ENCODE assay signal across 8 cellular contexts in the genomic region with DNA sequence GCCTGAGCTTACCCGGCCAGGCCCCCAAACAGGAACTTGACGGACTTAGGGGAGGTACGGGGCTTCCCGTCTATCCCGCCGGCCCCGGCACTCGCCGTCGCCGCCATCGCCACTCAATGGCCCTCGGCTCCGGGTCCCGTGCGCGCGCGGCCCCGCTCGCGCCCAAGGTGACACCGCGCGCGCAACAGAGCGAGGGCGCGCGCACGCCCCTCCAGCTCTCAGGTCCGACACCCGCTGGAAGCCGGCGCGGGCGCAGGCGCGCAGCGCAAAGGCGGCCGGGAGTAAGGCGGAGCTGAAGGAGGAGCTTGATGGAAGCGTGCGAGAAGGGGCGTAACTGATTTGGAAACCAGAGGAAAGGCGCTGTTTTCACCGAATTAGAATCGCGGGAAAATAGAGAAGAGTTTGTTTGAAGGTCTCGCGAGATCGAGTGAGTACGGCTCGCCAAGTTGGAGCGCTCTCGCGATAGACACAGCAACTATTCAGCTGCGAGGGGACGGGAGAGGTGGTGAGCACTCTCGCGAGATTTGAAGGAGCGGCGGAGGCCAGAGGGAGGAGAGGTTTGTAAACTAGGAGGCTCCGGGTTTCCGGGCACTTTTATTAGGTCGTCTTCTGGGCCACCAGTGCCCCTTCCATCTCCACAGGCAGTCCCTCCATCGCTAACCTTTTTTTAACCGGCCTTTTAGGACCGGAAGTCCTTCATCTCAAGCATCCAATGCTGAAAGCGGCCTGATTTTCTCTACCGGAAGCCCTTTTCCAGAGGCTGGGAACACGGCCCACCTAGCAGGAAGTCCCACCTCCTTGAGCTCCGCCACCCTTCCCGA. TPM values are rescaled to one million over a fixed set of nuclear protein-coding genes. Genes with fewer than 3 reads are reported as not detected.
DNase-seq lines count a peak whose midpoint lies in the region; ATAC-seq and TF ChIP-seq lines count a peak whose summit lies in the region.

TSS of gene RNF167 (plus strand) at position 465 of the 821 bp plus-strand sequence. CDS start 642 bp downstream, outside the sequence.
TSS of gene SLC25A11 (minus strand) at position 243 of the 821 bp plus-strand sequence. CDS start at position 107, 136 bp downstream.

- in situ Hi-C loops in KBM-7 (cut with MboI; ENCODE audit: low pct_unique_long_range_greater_than_20kb, low sequenced_read_pairs): no loop called here

- no peaks in the 10 kb centered on the region for H3K9me3 Mint-ChIP-seq in activated T-cell treated with anti-CD3 and anti-CD28 coated beads, Interleukin-2, amount 50 U/mL, for 24 hours

- H3K36me3 Mint-ChIP-seq in activated T-cell treated with anti-CD3 and anti-CD28 coated beads, Interleukin-2, amount 50 U/mL, for 24 hours (ENCODE audit: low read depth): peaks cover 95% of the 10 kb centered on the region

- peak within 1 kb of the TSS; percentile 93 for H3K4me3 ChIP-seq in epithelial cell of proximal tubule (ENCODE audit: low read depth, low read length)

- H3K4me1 Mint-ChIP-seq in activated T-cell treated with anti-CD3 and anti-CD28 coated beads, Interleukin-2, amount 50 U/mL, for 24 hours (ENCODE audit: low read depth): peaks cover 61% of the 10 kb centered on the region

- DNase-seq in DMS153 treated with DMSO at 0.1 percent for 48 hours (lab: John Stamatoyannopoulos, UW; ENCODE audit: unreplicated experiment) (peak; percentile 85), KBM-7 (peak; percentile 99), epithelial cell of proximal tubule (ENCODE audit: low read depth) (peak; percentile 98), mucosa of gallbladder (ENCODE audit: low spot score) (peak; percentile 97)
- peak; percentile 97 for DNase-seq in activated T-cell treated with anti-CD3 and anti-CD28 coated beads, Interleukin-2, amount 50 U/mL, for 24 hours
- DNase-seq in stimulated activated CD8-positive, alpha-beta memory T cell treated with anti-CD3 and anti-CD28 coated beads, Interleukin-4, amount 100 ng/mL, for 4 hours (ENCODE audit: low read depth in 2 of 2, low spot score in 1 of 2): peak; percentile 79 to 91

- peak within 1 kb of the TSS; percentile 94 for H3K4me3 Mint-ChIP-seq in activated T-cell treated with anti-CD3 and anti-CD28 coated beads, Interleukin-2, amount 50 U/mL, for 24 hours

- peak; percentile 61 for ATAC-seq in GM21717 (IDR thresholded peaks at IDR 0.05; ENCODE audit: unreplicated experiment)

- no peaks in the 10 kb centered on the region for H3K27me3 Mint-ChIP-seq in activated T-cell treated with anti-CD3 and anti-CD28 coated beads, Interleukin-2, amount 50 U/mL, for 24 hours

- TF ChIP-seq CTCF in epithelial cell of proximal tubule (conservative IDR thresholded peaks at IDR 0.05; ENCODE audit: low read depth, low read length): no peak

- peak within 1 kb of the TSS; percentile 98 for H3K27ac Mint-ChIP-seq in activated T-cell treated with anti-CD3 and anti-CD28 coated beads, Interleukin-2, amount 50 U/mL, for 24 hours

TF ChIP-seq in PFSK-1, 5 proteins besides CTCF, POLR2A, EP300 and RAD21:
- TF ChIP-seq REST (IDR thresholded peaks at IDR 0.05; ENCODE audit: insufficient read depth in 1 of 2, low read depth in 2 of 2, low read length in 2 of 2) (peak in 1 of 2 experiments; percentile 46; a peak in 1 of 4 replicates), FOXP2 (optimal IDR thresholded peaks at IDR 0.05; ENCODE audit: borderline replicate concordance, extremely low read depth, extremely low read length, insufficient read depth) (peak; percentile 85), SIN3A (IDR thresholded peaks at IDR 0.05; ENCODE audit: borderline replicate concordance, insufficient read depth, low read length) (peak; percentile 99; the same call in 1 of the 2 replicates), TAF1 (IDR thresholded peaks at IDR 0.05; ENCODE audit: borderline replicate concordance, insufficient read depth, low read length) (peak; percentile 85; the same call in 1 of the 2 replicates), POLR2AphosphoS5 (IDR thresholded peaks at IDR 0.05; ENCODE audit: low read depth, low read length) (peak; percentile 84)

RNA-seq across cellular contexts. Expression of gene RNF167, which starts in this region (rescaled TPM):
- 142 TPM for polyA plus RNA-seq in PFSK-1 (2012; ENCODE audit: insufficient read length, low read depth)
- total RNA-seq in epithelial cell of proximal tubule (49.0 and 55.1 TPM in 2 replicates), mucosa of gallbladder (140 TPM)

RNA-seq across cellular contexts. Expression of gene SLC25A11, which starts in this region (rescaled TPM):
- 180 TPM for polyA plus RNA-seq in PFSK-1 (2012; ENCODE audit: insufficient read length, low read depth)
- total RNA-seq in epithelial cell of proximal tubule (45.5 and 72.9 TPM in 2 replicates), mucosa of gallbladder (68.9 TPM)

Comparison
In these comparisons a context has a peak if more than half of its experiments do, and no peak if none do; other contexts are left out.
1. Peak in every context shown above with its lines: DNase-seq, ATAC-seq and H3K4me3 ChIP-seq.